8 cellular contexts compared by ENCODE assay signal in genomic region chr17:80147035-80147939, GRCh38. TPM values are rescaled to one million over a fixed set of nuclear protein-coding genes. Genes with fewer than 3 reads are reported as not detected.
A peak's percentile ranks its signal among the peaks of the same experiment; 100 is the strongest.
DNase-seq lines count a peak whose midpoint lies in the region; ATAC-seq, FAIRE-seq and TF ChIP-seq lines count a peak whose summit lies in the region.

TSS of gene EIF4A3 (minus strand) at chr17:80147128. CDS start at chr17:80146961, 167 bp downstream.

- peak within 1 kb of the TSS; percentile 93 for H3K18ac ChIP-seq in trophoblast cell (ENCODE audit: low read length)

- peak; percentile 92 for TF ChIP-seq EP300 in transverse colon (IDR thresholded peaks at IDR 0.05; ENCODE audit: low read depth)

- H3K4me1 ChIP-seq in adrenal gland (replicated peaks in 1 of 2), result peaks cover 20 to 33% of the 10 kb centered on the region in 2 donors
- peaks cover 17 to 21% of the 10 kb centered on the region in 2 experiments for H3K4me1 ChIP-seq in trophoblast cell (ENCODE audit: control insufficient read depth in 1 of 2, insufficient read depth in 2 of 2, low read length in 2 of 2)
- H3K4me1 ChIP-seq in transverse colon, result peaks cover 11 to 28% (median 19%) of the 10 kb centered on the region in 4 donors

- peak within 1 kb of the TSS; percentile 49 to 92 (median 88) for H3K4me3 ChIP-seq in adrenal gland
- H3K4me3 ChIP-seq in trophoblast cell (ENCODE audit: low read depth, low read length), result peak within 1 kb of the TSS; percentile 98
- H3K4me3 ChIP-seq in transverse colon, result peak within 1 kb of the TSS; percentile 82 to 100 (median 90)

- H3K27me3 ChIP-seq in adrenal gland (no peaks in the 10 kb centered on the region), trophoblast cell (ENCODE audit: insufficient read depth, low read length) (no peaks in the 10 kb centered on the region), transverse colon (no peaks in the 10 kb centered on the region)

- H4K8ac ChIP-seq in trophoblast cell (ENCODE audit: low read depth, low read length), result peak within 1 kb of the TSS; percentile 95

- H3K4ac ChIP-seq in trophoblast cell (ENCODE audit: low read depth, low read length), result peak within 1 kb of the TSS; percentile 94

- H2AK5ac ChIP-seq in trophoblast cell (ENCODE audit: low read length), result peak within 1 kb of the TSS; percentile 9

- peak within 1 kb of the TSS; percentile 82 for H4K91ac ChIP-seq in trophoblast cell (ENCODE audit: low read depth, low read length)

- TF ChIP-seq CTCF in adrenal gland (IDR thresholded peaks at IDR 0.05), result peak in 2 of 6 experiments; percentile 1
- TF ChIP-seq CTCF in transverse colon (IDR thresholded peaks at IDR 0.05), result peak in 1 of 5 experiments; percentile 4

- intact Hi-C loops in adrenal gland (cut with DNase I) (loop anchor here (5.0 to 10.0 kb wide), 2 partner anchors 75 to 238 kb away; partner anchors contain the start of genes SGSH (in 1 of the 2) and SLC26A11 (in 1 of the 2)), cardiac septum (cut with DNase I) (loop anchor here (2.0 to 5.0 kb wide), 3 partner anchors 46 to 350 kb away; partner anchors contain the start of genes CBX8 and GAA), transverse colon (cut with DNase I; ENCODE audit: low total_unique reads) (no loop called here)

- H3K27ac ChIP-seq in adrenal gland, result peak within 1 kb of the TSS; percentile 76 to 95 (median 84)
- peak within 1 kb of the TSS; percentile 93 for H3K27ac ChIP-seq in trophoblast cell (ENCODE audit: low read depth, low read length)
- peak within 1 kb of the TSS; percentile 92 to 99 (median 96) for H3K27ac ChIP-seq in transverse colon

- H3K23ac ChIP-seq in trophoblast cell (ENCODE audit: low read length), result no peak within 1 kb of the TSS

- DNase-seq in GM12891 (ENCODE audit: insufficient read length, low spot score) (peak; percentile 97), NCI-H146 (lab: John Stamatoyannopoulos, UW) (peak; percentile 99), T-helper 1 cell (peak; percentile 96 to 100 (median 97)), adrenal gland (peak; percentile 98 to 99 (median 99)), cardiac septum (ENCODE audit: low spot score) (peak; percentile 100), trophoblast cell (peak; percentile 99 to 100), transverse colon (peak; percentile 99)

- H3K9me3 ChIP-seq in adrenal gland (replicated peaks in 1 of 3) (no peaks in the 10 kb centered on the region), trophoblast cell (ENCODE audit: insufficient read depth, low read depth, low read length) (peaks cover 5% of the 10 kb centered on the region), transverse colon (no peaks in the 10 kb centered on the region)

- peak; percentile 100 for FAIRE-seq in GM12891 (lab: Jason Lieb, UNC)

- peak; percentile 86 for ATAC-seq in HG02840 (IDR thresholded peaks at IDR 0.05; ENCODE audit: low FRiP score, unreplicated experiment)

- in situ Hi-C loops in transverse colon (cut with MboI; ENCODE audit: low pct_ligation_motif_present in 1 of 4, low pct_unique_long_range_greater_than_20kb in 1 of 4, low sequenced_read_pairs in 3 of 4), result no loop called here

- H2BK12ac ChIP-seq in trophoblast cell (ENCODE audit: low read length), result no peak within 1 kb of the TSS

- H3K79me1 ChIP-seq in trophoblast cell (ENCODE audit: low read length), result peaks cover 16% of the 10 kb centered on the region

- H3K79me2 ChIP-seq in trophoblast cell (ENCODE audit: control insufficient read depth, insufficient read depth, low read length, poor library complexity), result peaks cover 29% of the 10 kb centered on the region

- H3K36me3 ChIP-seq in adrenal gland (replicated peaks in 1 of 2), result peaks cover 0 to 18% of the 10 kb centered on the region in 2 donors
- H3K36me3 ChIP-seq in trophoblast cell (ENCODE audit: control insufficient read depth in 1 of 2, insufficient read depth in 2 of 2, low read length in 2 of 2), result peaks cover 18 to 20% of the 10 kb centered on the region in 2 experiments
- H3K36me3 ChIP-seq in transverse colon, result peaks cover 0 to 12% (median 6%) of the 10 kb centered on the region in 4 donors

- peak within 1 kb of the TSS; percentile 87 for H2AFZ ChIP-seq in trophoblast cell (ENCODE audit: insufficient read depth, low read length, poor library complexity)

- H2BK5ac ChIP-seq in trophoblast cell (ENCODE audit: low read depth, low read length, poor library complexity), result peak within 1 kb of the TSS; percentile 78

- peak within 1 kb of the TSS; percentile 89 for H3K4me2 ChIP-seq in trophoblast cell (ENCODE audit: low read length)

- H3K14ac ChIP-seq in trophoblast cell (ENCODE audit: low read length), result peak within 1 kb of the TSS; percentile 88

- H3K9ac ChIP-seq in trophoblast cell (ENCODE audit: low read length), result peak within 1 kb of the TSS; percentile 97

- H2BK120ac ChIP-seq in trophoblast cell (ENCODE audit: insufficient read depth, low read length, poor library complexity), result peak within 1 kb of the TSS; percentile 39

- TF ChIP-seq POLR2A in GM12891 (IDR thresholded peaks at IDR 0.05; ENCODE audit: low read depth, low read length), result peak; percentile 75
- TF ChIP-seq POLR2A in adrenal gland (IDR thresholded peaks at IDR 0.05), result peak; percentile 80 to 86
- peak; percentile 96 for TF ChIP-seq POLR2A in transverse colon (IDR thresholded peaks at IDR 0.05)

- peak within 1 kb of the TSS; percentile 95 for H4K12ac ChIP-seq in trophoblast cell (ENCODE audit: low read depth, low read length)

- WGBS in adrenal gland, 4 donors, result 0 to 1% (median 0%) methylated on average over 29 to 97 of the region's 97 CpGs
- WGBS in trophoblast cell (ENCODE audit: extremely low coverage, insufficient coverage, insufficient read length), result no CpG with 5 or more reads among the region's 97 CpGs
- 1% methylated on average over 71 of the region's 97 CpGs; no CpG with 5 or more reads in 1 of the 2 donors for WGBS in transverse colon (ENCODE audit: low coverage in 1 of 2), 2 donors

TF ChIP-seq in GM12891, 5 proteins besides CTCF, POLR2A, EP300 and RAD21:
- TF ChIP-seq PAX5 (IDR thresholded peaks at IDR 0.05; ENCODE audit: insufficient read depth, low read length, severe bottlenecking) (no peak), POLR2AphosphoS5 (IDR thresholded peaks at IDR 0.05; ENCODE audit: low read depth, low read length) (peak; percentile 91), SPI1 (IDR thresholded peaks at IDR 0.05; ENCODE audit: low read depth, low read length) (peak; percentile 65), TAF1 (IDR thresholded peaks at IDR 0.05; ENCODE audit: low read depth, low read length) (peak; percentile 75), POU2F2 (IDR thresholded peaks at IDR 0.05; ENCODE audit: low read depth, low read length) (0 out of 2 replicates have a peak, but pooled peaks have one; percentile 44)

RNA-seq across cellular contexts. Expression of gene EIF4A3, which starts in this region (rescaled TPM):
- polyA plus RNA-seq in GM12891 (2012; ENCODE audit: low read depth, missing spikeins), result 80.7 TPM
- total RNA-seq in adrenal gland (100 to 1,000 TPM in 2 of 8 donors, 10 to 100 TPM in 6; 31.0 to 161 (median 81.0) TPM), cardiac septum (40.9 TPM), transverse colon (10 to 100 TPM; 37.0 to 74.5 (median 55.8) TPM)
- 100 to 1,000 TPM in 1 of 3 donors, 10 to 100 TPM in 2; 31.2 to 146 (median 35.5) TPM for polyA plus RNA-seq in adrenal gland
- polyA plus RNA-seq in trophoblast cell (2013), result 81.7 and 91.5 TPM in 2 replicates

Comparison
In these comparisons a context has a peak if more than half of its experiments do, and no peak if none do; other contexts are left out.
1. Peak in every context shown above with its lines: DNase-seq, ATAC-seq, H3K4me3 ChIP-seq and H3K27ac ChIP-seq.